19 cellular contexts compared by ENCODE assay signal in genomic region chr22:27848005-27848404, GRCh38. TPM values are rescaled to one million over a fixed set of nuclear protein-coding genes. Genes with fewer than 3 reads are reported as not detected.
DNase-seq lines count a peak whose midpoint lies in the region; ATAC-seq and TF ChIP-seq lines count a peak whose summit lies in the region.
"Had no signal": no experiment of that assay in that cellular context is flagged by ENCODE, and none has a peak within 500 bp of the region (broad histone marks: within the 10 kb centered on the region; RNA-seq: fewer than 3 reads in every experiment).

No MANE protein-coding gene starts in this region.

- H3K27me3 ChIP-seq in endodermal cell (ENCODE audit: control insufficient read depth, insufficient read depth, low read length, poor library complexity, severe bottlenecking), result no peaks in the 10 kb centered on the region

- peaks cover 11% of the 10 kb centered on the region for H3K4me1 Mint-ChIP-seq in activated CD4-positive, alpha-beta T cell treated with anti-CD3 and anti-CD28 coated beads, Interleukin-2, amount 10 ng/mL, durations not matched to agents 24 days and 14 days
- H3K4me1 Mint-ChIP-seq in WTC11, result peaks cover 71% of the 10 kb centered on the region
- peaks cover 42% of the 10 kb centered on the region for H3K4me1 Mint-ChIP-seq in endodermal cell
- peaks cover 0 to 9% (median under 1%) of the 10 kb centered on the region in 4 donors for H3K4me1 Mint-ChIP-seq in naive thymus-derived CD8-positive, alpha-beta T cell

- H3K9me3 Mint-ChIP-seq in activated CD4-positive, alpha-beta T cell treated with anti-CD3 and anti-CD28 coated beads, Interleukin-2, amount 10 ng/mL, durations not matched to agents 24 days and 14 days, result no peaks in the 10 kb centered on the region
- H3K9me3 Mint-ChIP-seq in WTC11 (no peaks in the 10 kb centered on the region), endodermal cell (no peaks in the 10 kb centered on the region)
- no peaks in the 10 kb centered on the region for H3K9me3 Mint-ChIP-seq in naive thymus-derived CD8-positive, alpha-beta T cell

- peaks cover 46% of the 10 kb centered on the region for H3K36me3 Mint-ChIP-seq in activated CD4-positive, alpha-beta T cell treated with anti-CD3 and anti-CD28 coated beads, Interleukin-2, amount 10 ng/mL, durations not matched to agents 24 days and 14 days (ENCODE audit: low read depth)
- H3K36me3 Mint-ChIP-seq in WTC11 (peaks cover 19% of the 10 kb centered on the region), endodermal cell (ENCODE audit: low read depth) (peaks cover 26% of the 10 kb centered on the region)
- peaks cover 5 to 63% (median 11%) of the 10 kb centered on the region in 3 donors for H3K36me3 Mint-ChIP-seq in naive thymus-derived CD8-positive, alpha-beta T cell

- no peak overlapping the region for H3K27ac ChIP-seq in endodermal cell (ENCODE audit: low read depth, low read length)
- H3K27ac ChIP-seq: 22Rv1, C4-2B, SK-N-MC had no signal

- ATAC-seq in WTC11, result no peak
- ATAC-seq in naive thymus-derived CD8-positive, alpha-beta T cell, result no peak
- ATAC-seq in GM21723 (IDR thresholded peaks at IDR 0.05; ENCODE audit: unreplicated experiment), result no peak
- no peak for ATAC-seq in HG03439 (IDR thresholded peaks at IDR 0.05; ENCODE audit: unreplicated experiment)

- no peak for DNase-seq in activated CD4-positive, alpha-beta T cell treated with anti-CD3 and anti-CD28 coated beads, Interleukin-2, amount 10 ng/mL, durations not matched to agents 24 days and 14 days
- no peak for DNase-seq in activated CD4-positive, alpha-beta T cell treated with anti-CD3 and anti-CD28 coated beads, Interleukin-2, amount 50 U/mL, for 4 hours
- DNase-seq in WTC11 (ENCODE audit: low spot score) (no peak), endodermal cell (peak; percentile 31)
- peak; percentile 13 for DNase-seq in stimulated activated CD8-positive, alpha-beta memory T cell treated with anti-CD3 and anti-CD28 coated beads, Interleukin-4, amount 100 ng/mL, for 48 hours
- DNase-seq in naive thymus-derived CD8-positive, alpha-beta T cell, result no peak
- DNase-seq: AML-193, HCEC 1CT, MV-4-11, NCI-H1417, NCI-H187, NCI-H2107, NCI-H524 treated with DMSO at 0.1 percent for 48 hours, SHP77 had no signal

- POLR2A ChIA-PET in WTC11 (lab: Charles Lee), result interaction anchor here (0.7 kb wide), 1 partner anchor 816 kb away, joined by 3 read pairs; no protein-coding TSS in a partner anchor
- POLR2A ChIA-PET in naive thymus-derived CD8-positive, alpha-beta T cell (lab: Charles Lee), result no interaction called here

- CTCF ChIA-PET in WTC11 (lab: Charles Lee), result interaction anchor here (0.9 kb wide), 1 partner anchor 39 kb away, joined by 3 read pairs; no protein-coding TSS in a partner anchor

- H3K9ac ChIP-seq in endodermal cell (ENCODE audit: extremely low read depth, low read length, poor library complexity, severe bottlenecking), result no peak overlapping the region

- intact Hi-C loops in activated CD4-positive, alpha-beta T cell treated with anti-CD3 and anti-CD28 coated beads, Interleukin-2, amount 10 ng/mL, durations not matched to agents 24 days and 14 days (cut with micrococcal nuclease), result loop anchor here (10.0 kb wide), 1 partner anchor 63 kb away; no protein-coding TSS in a partner anchor

- 96 to 100% methylated on average over 1 of the region's 1 CpG for WGBS in endodermal cell (ENCODE audit: insufficient coverage in 1 of 2, insufficient read length in 1 of 2), 2 experiments

- H3K36me3 ChIP-seq in endodermal cell (ENCODE audit: control insufficient read depth, insufficient read depth, low read length), result peaks cover 41% of the 10 kb centered on the region

- peaks cover 30% of the 10 kb centered on the region for H3K4me1 ChIP-seq in endodermal cell (ENCODE audit: control insufficient read depth, insufficient read depth, low read length)

- TF ChIP-seq CTCF in WTC11 (IDR thresholded peaks at IDR 0.05), result no peak
- no peak for TF ChIP-seq CTCF in endodermal cell (conservative IDR thresholded peaks at IDR 0.05)

- H3K9me3 ChIP-seq in endodermal cell (ENCODE audit: control insufficient read depth, low read length), result no peaks in the 10 kb centered on the region

- no peak overlapping the region for H3K4me3 Mint-ChIP-seq in activated CD4-positive, alpha-beta T cell treated with anti-CD3 and anti-CD28 coated beads, Interleukin-2, amount 10 ng/mL, durations not matched to agents 24 days and 14 days
- H3K4me3 Mint-ChIP-seq in WTC11 (no peak overlapping the region), endodermal cell (no peak overlapping the region)
- no peak overlapping the region for H3K4me3 Mint-ChIP-seq in naive thymus-derived CD8-positive, alpha-beta T cell

- peak overlapping the region; percentile 52 for H3K27ac Mint-ChIP-seq in activated CD4-positive, alpha-beta T cell treated with anti-CD3 and anti-CD28 coated beads, Interleukin-2, amount 10 ng/mL, durations not matched to agents 24 days and 14 days
- H3K27ac Mint-ChIP-seq in WTC11 (peak overlapping the region; percentile 13; the same call in 1 of the 2 replicates), endodermal cell (no peak overlapping the region)
- H3K27ac Mint-ChIP-seq in naive thymus-derived CD8-positive, alpha-beta T cell, result peak overlapping the region in 1 of 10 donors; percentile 21

- H3K4me3 ChIP-seq in endodermal cell (ENCODE audit: low read length), result no peak overlapping the region
- H3K4me3 ChIP-seq: SK-N-MC had no signal

- H3K27me3 Mint-ChIP-seq in activated CD4-positive, alpha-beta T cell treated with anti-CD3 and anti-CD28 coated beads, Interleukin-2, amount 10 ng/mL, durations not matched to agents 24 days and 14 days, result no peaks in the 10 kb centered on the region
- H3K27me3 Mint-ChIP-seq in WTC11 (ENCODE audit: low read depth) (no peaks in the 10 kb centered on the region), endodermal cell (ENCODE audit: insufficient read depth) (no peaks in the 10 kb centered on the region)
- H3K27me3 Mint-ChIP-seq in naive thymus-derived CD8-positive, alpha-beta T cell, result no peaks in the 10 kb centered on the region

TF ChIP-seq in WTC11, 78 proteins besides CTCF, POLR2A, EP300 and RAD21:
- no peak for TF ChIP-seq ZSCAN18 (CRISPR knock-in tag; IDR thresholded peaks at IDR 0.05)
- TF ChIP-seq TCF7 (CRISPR knock-in tag; IDR thresholded peaks at IDR 0.05; ENCODE audit: low read depth), result no peak
- TF ChIP-seq IRF1 (CRISPR knock-in tag; IDR thresholded peaks at IDR 0.05), result no peak
- no peak for TF ChIP-seq GRHL2 (CRISPR knock-in tag; IDR thresholded peaks at IDR 0.05; ENCODE audit: insufficient replicate concordance, severe bottlenecking)
- no peak for TF ChIP-seq NR3C1 (CRISPR knock-in tag; conservative IDR thresholded peaks at IDR 0.05; ENCODE audit: low read depth)
- TF ChIP-seq SP1 (CRISPR knock-in tag; conservative IDR thresholded peaks at IDR 0.05), result no peak
- no peak for TF ChIP-seq GABPB1 (CRISPR knock-in tag; IDR thresholded peaks at IDR 0.05)
- TF ChIP-seq ZNF396 (CRISPR knock-in tag; IDR thresholded peaks at IDR 0.05; ENCODE audit: borderline replicate concordance), result no peak

RNA-seq across cellular contexts. Expression of gene MN1, which starts 46.4 kb away (rescaled TPM):
- 0.05 and 0.23 TPM in 2 replicates for total RNA-seq in activated CD4-positive, alpha-beta T cell treated with anti-CD3 and anti-CD28 coated beads, Interleukin-2, amount 10 ng/mL, durations not matched to agents 24 days and 14 days
- total RNA-seq in WTC11 (2021) (16.3 to 21.3 TPM (median 16.7 TPM) in 3 replicates), endodermal cell (10 to 100 TPM in 1 of 2 donors, 1 to 10 TPM in 1; 4.4 to 17.8 TPM)
- polyA plus RNA-seq in endodermal cell (2013, experiment 1 of 2), result 41.5 TPM
- polyA plus RNA-seq in endodermal cell (2013, experiment 2 of 2), result 44.1 TPM
- under 1 TPM; 0.22 to 0.39 TPM for total RNA-seq in naive thymus-derived CD8-positive, alpha-beta T cell
- under 1 TPM in 1 of 3 donors, not detected in 2; 0.10 TPM for polyA plus RNA-seq in naive thymus-derived CD8-positive, alpha-beta T cell

Comparison
In these comparisons a context has a peak if more than half of its experiments do, and no peak if none do; other contexts are left out.
1. DNase-seq: peak in endodermal cell (single experiment) and stimulated activated CD8-positive, alpha-beta memory T cell treated with anti-CD3 and anti-CD28 coated beads, Interleukin-4, amount 100 ng/mL, for 48 hours (single experiment); none in activated CD4-positive, alpha-beta T cell treated with anti-CD3 and anti-CD28 coated beads, Interleukin-2, amount 10 ng/mL, durations not matched to agents 24 days and 14 days (single experiment), activated CD4-positive, alpha-beta T cell treated with anti-CD3 and anti-CD28 coated beads, Interleukin-2, amount 50 U/mL, for 4 hours (0 of 2), WTC11 (single experiment) and naive thymus-derived CD8-positive, alpha-beta T cell (0 of 10).